Comparison of ENCODE assay signal across 8 cellular contexts in genomic region chr3:52704611-52705437, GRCh38. TPM values are rescaled to one million over a fixed set of nuclear protein-coding genes. Genes with fewer than 3 reads are reported as not detected.
DNase-seq lines count a peak whose midpoint lies in the region; ATAC-seq and TF ChIP-seq lines count a peak whose summit lies in the region.

No MANE protein-coding gene starts in this region.

- H3F3A ChIP-seq in neural cell (ENCODE audit: insufficient read depth, low read length, poor library complexity, severe bottlenecking) = peaks cover 6% of the 10 kb centered on the region

- peak overlapping the region; percentile 71 for H3K4me2 ChIP-seq in neural cell (ENCODE audit: low read length)

- no peaks in the 10 kb centered on the region for H3K9me3 ChIP-seq in neural cell (ENCODE audit: low read length)

- ATAC-seq in HG03095 (IDR thresholded peaks at IDR 0.05; ENCODE audit: unreplicated experiment) = peak; percentile 0
- ATAC-seq in GM18517 (IDR thresholded peaks at IDR 0.05; ENCODE audit: unreplicated experiment) = no peak
- ATAC-seq in GM19397 (IDR thresholded peaks at IDR 0.05; ENCODE audit: unreplicated experiment) = no peak

- H3K27ac ChIP-seq in neural cell (ENCODE audit: low read length) = peak overlapping the region; percentile 86

- no peaks in the 10 kb centered on the region for H3K9me2 ChIP-seq in neural cell (ENCODE audit: insufficient read depth, low read length)

- TF ChIP-seq RAD21 in neural cell (conservative IDR thresholded peaks at IDR 0.05) = no peak

- peak overlapping the region; percentile 60 for H2AFZ ChIP-seq in neural cell (ENCODE audit: low read depth, low read length)

- no peaks in the 10 kb centered on the region for H4K20me1 ChIP-seq in neural cell (ENCODE audit: insufficient read depth)

- no peaks in the 10 kb centered on the region for H3K36me3 ChIP-seq in neural cell (ENCODE audit: insufficient read depth, low read length)

- no peaks in the 10 kb centered on the region for H3K27me3 ChIP-seq in neural cell (ENCODE audit: insufficient read depth, low read depth, low read length)

- H3K4me3 ChIP-seq in WI38 (ENCODE audit: low read depth, low read length) = peak overlapping the region; percentile 99
- H3K4me3 ChIP-seq in neural cell (ENCODE audit: low read length) = peak overlapping the region; percentile 99

- no peak for TF ChIP-seq CTCF in WI38 (IDR thresholded peaks at IDR 0.05; ENCODE audit: low read depth, low read length)
- no peak for TF ChIP-seq CTCF in neural cell (IDR thresholded peaks at IDR 0.05; ENCODE audit: poor library complexity, severe bottlenecking)

- no peak for TF ChIP-seq EP300 in neural cell (conservative IDR thresholded peaks at IDR 0.05; ENCODE audit: poor library complexity, severe bottlenecking)

- peak; percentile 5 for DNase-seq in NCI-H146 (lab: John Stamatoyannopoulos, UW)
- DNase-seq in NCI-H146 treated with DMSO at 0.1 percent for 48 hours (lab: John Stamatoyannopoulos, UW; ENCODE audit: unreplicated experiment) = no peak
- peak; percentile 42 for DNase-seq in fibroblast of gingiva (ENCODE audit: low read depth)

- H3K9ac ChIP-seq in neural cell (ENCODE audit: low read length) = peak overlapping the region; percentile 95

- H3K79me2 ChIP-seq in neural cell (replicated peaks; ENCODE audit: insufficient read depth, low read length) = peaks cover 57% of the 10 kb centered on the region

TF ChIP-seq in neural cell, 6 proteins besides CTCF, POLR2A, EP300 and RAD21:
- TF ChIP-seq POLR2AphosphoS5 (IDR thresholded peaks at IDR 0.05) = no peak
- peak; percentile 21 for TF ChIP-seq MXI1 (conservative IDR thresholded peaks at IDR 0.05; ENCODE audit: poor library complexity, severe bottlenecking)

RNA-seq across cellular contexts. Expression of gene GLT8D1, which starts 0.8 kb away (rescaled TPM):
- polyA plus RNA-seq in neural cell = 177 and 182 TPM in 2 replicates
- 76.7 and 84.7 TPM in 2 replicates for polyA minus RNA-seq in neural cell

RNA-seq across cellular contexts. Expression of gene SPCS1, which starts 1.1 kb away (rescaled TPM):
- polyA plus RNA-seq in neural cell = 97.4 TPM in 2 replicates
- polyA minus RNA-seq in neural cell = 36.8 and 49.2 TPM in 2 replicates

RNA-seq across cellular contexts. Expression of gene GNL3, which starts 19.0 kb away (rescaled TPM):
- 133 and 151 TPM in 2 replicates for polyA plus RNA-seq in neural cell
- polyA minus RNA-seq in neural cell = 88.6 and 93.4 TPM in 2 replicates

RNA-seq across cellular contexts. Expression of gene PBRM1, which starts 19.1 kb away (rescaled TPM):
- 64.4 and 66.6 TPM in 2 replicates for polyA plus RNA-seq in neural cell
- 248 and 289 TPM in 2 replicates for polyA minus RNA-seq in neural cell
